15 cellular contexts compared by ENCODE assay signal in the genomic region with DNA sequence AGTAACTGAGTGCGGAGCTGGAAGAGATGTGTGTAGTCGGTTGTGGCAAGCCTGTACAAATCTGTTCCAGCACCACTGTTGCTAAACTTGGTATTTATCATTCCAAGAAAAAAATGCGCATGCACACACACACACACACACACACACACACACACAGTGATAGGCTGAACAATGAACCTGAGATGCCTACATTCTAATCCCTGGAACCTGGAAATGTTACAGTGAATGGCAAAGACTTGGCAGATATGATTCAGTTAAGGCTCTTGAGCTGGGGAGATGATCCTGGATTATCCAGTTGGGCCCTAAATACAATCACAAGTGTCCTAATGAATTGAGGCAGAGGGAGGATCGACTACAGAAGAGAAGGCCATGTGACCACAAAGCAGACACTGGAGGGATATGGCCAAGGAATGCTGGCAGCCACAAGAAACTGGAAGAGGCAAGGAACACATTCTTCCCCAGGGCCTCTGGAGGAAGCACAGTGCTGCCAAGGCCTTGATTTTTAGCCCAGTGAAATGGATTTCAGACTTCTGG. TPM values are rescaled to one million over a fixed set of nuclear protein-coding genes. Genes with fewer than 3 reads are reported as not detected.
DNase-seq lines count a peak whose midpoint lies in the region; ATAC-seq, FAIRE-seq and TF ChIP-seq lines count a peak whose summit lies in the region.
"Had no signal": no experiment of that assay in that cellular context is flagged by ENCODE, and none has a peak within 500 bp of the region (broad histone marks: within the 10 kb centered on the region; RNA-seq: fewer than 3 reads in every experiment).

No MANE protein-coding gene starts in this region.

- H3K36me3 ChIP-seq in pancreas: no peaks in the 10 kb centered on the region
- H3K36me3 ChIP-seq in mucosa of descending colon (ENCODE audit: low read depth): no peaks in the 10 kb centered on the region
- H3K36me3 ChIP-seq in Karpas-422 (ENCODE audit: insufficient read depth, low read length): no peaks in the 10 kb centered on the region
- H3K36me3 ChIP-seq: BLaER1 had no signal

- H3K27ac ChIP-seq in pancreas: no peak overlapping the region
- no peak overlapping the region for H3K27ac ChIP-seq in Karpas-422 (ENCODE audit: low read length)
- H3K27ac ChIP-seq: BLaER1, SK-N-MC had no signal

- no peak overlapping the region for H3K4me2 ChIP-seq in Karpas-422 (ENCODE audit: low read depth, low read length, poor library complexity, severe bottlenecking)
- H3K4me2 ChIP-seq: BLaER1 had no signal

- no peaks in the 10 kb centered on the region for H3K9me2 ChIP-seq in Karpas-422 (replicated peaks; ENCODE audit: insufficient read depth, low read length)

- FAIRE-seq in D721Med (lab: Jason Lieb, UNC) (peak; percentile 92), pancreas (lab: Jason Lieb, UNC) (no peak)

- H4K20me1 ChIP-seq in Karpas-422 (ENCODE audit: insufficient read depth, low read depth, low read length): no peaks in the 10 kb centered on the region
- H4K20me1 ChIP-seq: BLaER1 had no signal

- 89% methylated on average over 4 of the region's 4 CpGs for WGBS in pancreas, 2 donors

- ATAC-seq in pancreas (peak in 3 of 4 donors; percentile 50 to 63 (median 58)), mucosa of descending colon (no peak)
- ATAC-seq: activated CD4-positive, alpha-beta T cell treated with anti-CD3 and anti-CD28 coated beads for 36 hours had no signal

- no peak overlapping the region for H2AFZ ChIP-seq in Karpas-422 (ENCODE audit: low read length)

- DNase-seq in D721Med (ENCODE audit: insufficient read length, low spot score) (no peak), amniotic epithelial cell (ENCODE audit: low read depth) (peak; percentile 86), fibroblast of the conjunctiva (ENCODE audit: low read depth) (peak; percentile 77), pancreas (no peak), mucosa of descending colon (no peak), 8988T (no peak), Karpas-422 (no peak)
- no peak for DNase-seq in activated CD4-positive, alpha-beta T cell treated with anti-CD3 and anti-CD28 coated beads, Interleukin-2, amount 50 U/mL, for 4 hours
- DNase-seq: activated CD4-positive, alpha-beta T cell treated with anti-CD3 and anti-CD28 coated beads for 36 hours; activated gamma-delta T cell; NCI-H510A; stimulated activated CD4-positive, alpha-beta T cell treated with anti-CD3 and anti-CD28 coated beads, Interleukin-15, amount 100 ng/mL, for 24 hours; stimulated activated naive CD4-positive, alpha-beta T cell treated with Interleukin-2 at 50 U/mL for 16 hours had no signal

- no peak overlapping the region for H3K9ac ChIP-seq in Karpas-422 (ENCODE audit: low read length)
- H3K9ac ChIP-seq: BLaER1 had no signal

- H3K27me3 ChIP-seq in pancreas: no peaks in the 10 kb centered on the region
- H3K27me3 ChIP-seq in Karpas-422 (ENCODE audit: low read length): no peaks in the 10 kb centered on the region
- H3K27me3 ChIP-seq: BLaER1 had no signal

- H3K4me1 ChIP-seq in pancreas (peaks cover 0 to 6% (median 5%) of the 10 kb centered on the region in 3 donors), mucosa of descending colon (ENCODE audit: low read depth) (no peaks in the 10 kb centered on the region), Karpas-422 (ENCODE audit: low read length) (no peaks in the 10 kb centered on the region)
- H3K4me1 ChIP-seq: BLaER1 had no signal

- intact Hi-C loops in pancreas (cut with DNase I) (no loop called here), mucosa of descending colon (cut with DNase I, micrococcal nuclease) (no loop called here)

- no peak for TF ChIP-seq CTCF in D721Med (IDR thresholded peaks at IDR 0.05; ENCODE audit: insufficient read depth, missing control alignments)
- no peak for TF ChIP-seq CTCF in pancreas (IDR thresholded peaks at IDR 0.05)
- TF ChIP-seq CTCF in mucosa of descending colon (IDR thresholded peaks at IDR 0.05): no peak

- no peaks in the 10 kb centered on the region for H3K9me3 ChIP-seq in pancreas
- no peaks in the 10 kb centered on the region for H3K9me3 ChIP-seq in mucosa of descending colon
- H3K9me3 ChIP-seq in Karpas-422 (ENCODE audit: low read length): no peaks in the 10 kb centered on the region

- H3K4me3 ChIP-seq in pancreas (no peak overlapping the region), mucosa of descending colon (no peak overlapping the region), Karpas-422 (ENCODE audit: low read length) (no peak overlapping the region)
- H3K4me3 ChIP-seq: BLaER1, SK-N-MC had no signal

- H3K79me2 ChIP-seq in Karpas-422 (ENCODE audit: low read length): no peaks in the 10 kb centered on the region

RNA-seq across cellular contexts. Expression of gene LHFPL2, which starts 49.7 kb away (rescaled TPM):
- total RNA-seq in pancreas: 10 to 100 TPM; 10.7 to 28.4 (median 15.3) TPM
- polyA plus RNA-seq in pancreas: 1 to 10 TPM; 4.0 to 5.0 TPM
- 10 to 100 TPM; 44.8 to 63.6 (median 50.2) TPM for total RNA-seq in mucosa of descending colon
- 4.7 and 4.8 TPM in 2 replicates for total RNA-seq in Karpas-422 (2014; rRNA removed; shearing (Covaris generic); ENCODE audit: low replicate concordance)

Comparison
In these comparisons a context has a peak if more than half of its experiments do, and no peak if none do; other contexts are left out.
1. DNase-seq: peak in amniotic epithelial cell (single experiment) and fibroblast of the conjunctiva (single experiment); none in D721Med (single experiment), pancreas (0 of 6), mucosa of descending colon (0 of 3), 8988T (single experiment), Karpas-422 (single experiment) and activated CD4-positive, alpha-beta T cell treated with anti-CD3 and anti-CD28 coated beads, Interleukin-2, amount 50 U/mL, for 4 hours (0 of 2).